27 cellular contexts compared by ENCODE assay signal in the genomic region with DNA sequence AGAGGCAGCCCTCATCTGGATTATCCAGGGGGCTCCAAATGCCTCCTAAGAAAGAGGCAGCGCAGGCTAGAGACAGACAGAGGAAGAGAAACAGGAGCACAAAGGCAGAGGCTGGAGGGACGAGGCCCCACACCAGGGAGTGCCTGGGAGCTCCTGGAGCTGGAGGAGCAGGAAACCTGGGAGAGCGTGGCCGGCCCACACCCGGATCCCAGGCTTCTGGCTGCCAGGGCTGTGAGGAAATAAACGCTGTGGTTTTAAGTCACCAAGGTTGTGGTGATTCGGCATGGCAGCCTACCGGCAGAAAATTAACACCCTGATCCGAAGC.
DNase-seq lines count a peak whose midpoint lies in the region; ATAC-seq and TF ChIP-seq lines count a peak whose summit lies in the region.
"Had no signal": no experiment of that assay in that cellular context is flagged by ENCODE, and none has a peak within 500 bp of the region (broad histone marks: within the 10 kb centered on the region; RNA-seq: fewer than 3 reads in every experiment).

No MANE protein-coding gene starts in this region.

- no peak overlapping the region for H3K27ac ChIP-seq in iPS-20b (ENCODE audit: low read length)
- peak overlapping the region; percentile 47 for H3K27ac ChIP-seq in smooth muscle cell (ENCODE audit: low read depth)
- H3K27ac ChIP-seq: C4-2B, cardiac muscle cell, colonic mucosa, epithelial cell of prostate, SJSA1 had no signal

- H3K79me2 ChIP-seq in smooth muscle cell (ENCODE audit: low read depth): no peaks in the 10 kb centered on the region

- H3K27me3 ChIP-seq in MG63 (no peaks in the 10 kb centered on the region), iPS-20b (ENCODE audit: insufficient read depth, low read length) (peaks cover 7% of the 10 kb centered on the region; the same call in 1 of the 2 replicates), smooth muscle cell (ENCODE audit: low read depth) (no peaks in the 10 kb centered on the region)
- H3K27me3 ChIP-seq: cardiac muscle cell, colonic mucosa, SJSA1 had no signal

- H2AFZ ChIP-seq in smooth muscle cell (ENCODE audit: low read depth): no peak overlapping the region

- WGBS in smooth muscle cell (ENCODE audit: low lambda C conversion rate): 43% methylated on average over 9 of the region's 9 CpGs

- H3K4me3 ChIP-seq in MG63 (no peak overlapping the region), iPS-20b (ENCODE audit: low read length) (no peak overlapping the region), smooth muscle cell (no peak overlapping the region)
- H3K4me3 ChIP-seq: cardiac muscle cell, colonic mucosa, SJSA1 had no signal

- H3K4me1 ChIP-seq in iPS-20b (ENCODE audit: insufficient read depth, low read length) (0 out of 2 replicates have a peak, but pooled peaks cover 2% of the 10 kb centered on the region), smooth muscle cell (ENCODE audit: low read depth) (peaks cover 14% of the 10 kb centered on the region)
- H3K4me1 ChIP-seq: colonic mucosa, SJSA1 had no signal

- TF ChIP-seq CTCF in smooth muscle cell (IDR thresholded peaks at IDR 0.05; ENCODE audit: borderline replicate concordance, insufficient read depth, poor library complexity, severe bottlenecking): no peak

- H3K9me3 ChIP-seq in MG63 (no peaks in the 10 kb centered on the region), iPS-20b (ENCODE audit: insufficient read depth, low read depth, low read length) (no peaks in the 10 kb centered on the region), smooth muscle cell (replicated peaks; ENCODE audit: low read depth) (no peaks in the 10 kb centered on the region)
- H3K9me3 ChIP-seq: colonic mucosa, SJSA1 had no signal

- peak overlapping the region; percentile 64 for H3K4me2 ChIP-seq in smooth muscle cell

- peak overlapping the region; percentile 25; the same call in 1 of the 2 replicates for H3K9ac ChIP-seq in iPS-20b (ENCODE audit: low read depth, low read length)
- H3K9ac ChIP-seq in smooth muscle cell (ENCODE audit: low read depth): no peak overlapping the region

- ATAC-seq in GM19397 (IDR thresholded peaks at IDR 0.05; ENCODE audit: unreplicated experiment): no peak
- ATAC-seq: T-cell had no signal

- H3K36me3 ChIP-seq in MG63 (no peaks in the 10 kb centered on the region), iPS-20b (ENCODE audit: insufficient read depth, low read depth, low read length) (no peaks in the 10 kb centered on the region), smooth muscle cell (ENCODE audit: low read depth) (no peaks in the 10 kb centered on the region)
- H3K36me3 ChIP-seq: cardiac muscle cell, colonic mucosa, SJSA1 had no signal

- H3F3A ChIP-seq in smooth muscle cell (ENCODE audit: low read depth): no peaks in the 10 kb centered on the region

- H4K20me1 ChIP-seq in smooth muscle cell (ENCODE audit: low read depth): no peaks in the 10 kb centered on the region

- DNase-seq in H4 (ENCODE audit: low spot score) (peak; percentile 40), MG63 (peak; percentile 34), smooth muscle cell (lab: John Stamatoyannopoulos, UW; ENCODE audit: unreplicated experiment) (no peak), NCI-H446 (lab: John Stamatoyannopoulos, UW) (no peak), HCEC 1CT (no peak)
- DNase-seq: activated B cell treated with CpG ODN at 0.5 μM for 24 hours; activated CD4-positive, alpha-beta T cell treated with anti-CD3 and anti-CD28 coated beads, Interleukin-2, amount 10 ng/mL, durations not matched to agents 7 days and 5 days; activated effector memory CD4-positive, alpha-beta T cell treated with anti-CD3 and anti-CD28 coated beads, Interleukin-2, amount 50 U/mL, for 16 hours; activated T-cell treated with anti-CD3 and anti-CD28 coated beads, Interleukin-2, amount 50 U/mL, for 24 hours; anterior cingulate cortex; colonic mucosa; COR-L47; DMS53; effector CD8-positive, alpha-beta T cell; NCI-H1436 treated with DMSO at 0.1 percent for 48 hours; NCI-H2081 treated with DMSO at 0.1 percent for 48 hours; NCI-H446 treated with DMSO at 0.1 percent for 48 hours; NCI-H774; stimulated activated CD4-positive, alpha-beta T cell treated with anti-CD3 and anti-CD28 coated beads, Interleukin-15, amount 100 ng/mL, for 24 hours; stimulated activated CD4-positive, alpha-beta T cell treated with anti-CD3 and anti-CD28 coated beads, Interleukin-4, amount 100 ng/mL, for 4 hours; T-cell had no signal

Comparison
In these comparisons a context has a peak if more than half of its experiments do, and no peak if none do; other contexts are left out.
1. DNase-seq: peak in H4 (single experiment) and MG63 (single experiment); none in smooth muscle cell (single experiment), NCI-H446 (0 of 2) and HCEC 1CT (single experiment).